8 cellular contexts compared by ENCODE assay signal in the genomic region with DNA sequence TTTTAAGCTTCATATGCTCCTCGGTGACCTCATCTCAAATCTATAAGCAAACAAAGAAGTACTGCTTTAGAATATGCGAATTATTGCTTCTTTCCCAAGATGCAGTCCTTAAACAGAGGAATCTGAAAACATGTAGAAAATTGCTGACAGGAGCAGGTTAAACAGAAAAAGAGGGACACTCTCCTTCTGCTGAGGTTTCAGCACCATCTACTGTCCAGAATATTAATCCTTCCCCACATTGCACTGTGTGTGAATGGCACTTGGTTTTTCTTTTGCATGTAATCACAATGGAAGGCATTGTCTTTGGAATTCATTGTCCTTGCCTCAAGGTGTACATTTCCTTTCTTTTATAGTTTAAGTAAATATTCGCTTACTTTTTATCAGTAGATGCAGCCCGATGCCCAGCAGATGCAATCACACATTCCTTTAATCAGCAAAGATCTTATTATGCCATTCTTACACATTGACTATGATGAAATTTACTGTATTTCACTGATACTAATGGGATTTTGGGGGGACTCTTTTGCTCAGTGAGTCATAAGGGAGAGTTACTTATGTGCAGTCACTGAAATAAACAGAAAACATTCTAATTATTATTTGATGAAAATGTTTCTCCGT.
DNase-seq lines count a peak whose midpoint lies in the region; ATAC-seq and TF ChIP-seq lines count a peak whose summit lies in the region.

No MANE protein-coding gene starts in this region.

- H3K36me3 ChIP-seq in heart right ventricle: no peaks in the 10 kb centered on the region
- H3K36me3 ChIP-seq in stomach: no peaks in the 10 kb centered on the region

- peak; percentile 59 for ATAC-seq in GM19328 (IDR thresholded peaks at IDR 0.05; ENCODE audit: unreplicated experiment)
- ATAC-seq in heart right ventricle: peak in 6 of 8 donors; percentile 59 to 83 (median 70)

- no peak for TF ChIP-seq EP300 in stomach (IDR thresholded peaks at IDR 0.05)

- H3K9me3 ChIP-seq in heart right ventricle: no peaks in the 10 kb centered on the region
- no peaks in the 10 kb centered on the region for H3K9me3 ChIP-seq in stomach

- H3K4me3 ChIP-seq in AG10803 (ENCODE audit: low read length): no peak overlapping the region
- H3K4me3 ChIP-seq in HL-60 (replicated peaks; ENCODE audit: insufficient read depth, low read length): no peak overlapping the region
- H3K4me3 ChIP-seq in heart right ventricle: no peak overlapping the region
- H3K4me3 ChIP-seq in stomach: no peak overlapping the region

- intact Hi-C loops in heart right ventricle (cut with DNase I) (loop anchor here in 5 of 10 donors (5.0 to 10.0 kb wide), 2 partner anchors 1931 to 1933 kb away; no protein-coding TSS in a partner anchor), stomach (cut with DNase I; ENCODE audit: low total_unique reads) (no loop called here)

- H3K4me1 ChIP-seq in heart right ventricle: peaks cover 0 to 7% (median 0%) of the 10 kb centered on the region in 9 donors
- H3K4me1 ChIP-seq in stomach: peaks cover 0 to 26% (median 12%) of the 10 kb centered on the region in 4 donors

- DNase-seq in AG10803 (ENCODE audit: low read depth): no peak
- DNase-seq in HL-60 (ENCODE audit: low read depth in 1 of 2, low spot score in 1 of 2): no peak
- DNase-seq in RPMI8226: peak; percentile 51
- no peak for DNase-seq in heart right ventricle
- DNase-seq in stomach: no peak
- DNase-seq in CD1c-positive myeloid dendritic cell (ENCODE audit: extremely low spot score): no peak
- no peak for DNase-seq in activated CD4-positive, CD25-positive, alpha-beta regulatory T cell (lab: John Stamatoyannopoulos, UW)

- no peaks in the 10 kb centered on the region for H3K27me3 ChIP-seq in HL-60 (ENCODE audit: insufficient read depth, poor library complexity, severe bottlenecking)
- H3K27me3 ChIP-seq in heart right ventricle: peaks cover 0 to 12% (median 0%) of the 10 kb centered on the region in 7 donors
- H3K27me3 ChIP-seq in stomach: no peaks in the 10 kb centered on the region

- no peak for TF ChIP-seq POLR2A in stomach (IDR thresholded peaks at IDR 0.05)

- 38% methylated on average over 5 of the region's 5 CpGs for WGBS in heart right ventricle, 2 donors
- 14 to 31% (median 17%) methylated on average over 5 of the region's 5 CpGs for WGBS in stomach, 5 donors

- H3K27ac ChIP-seq in HL-60 (replicated peaks): no peak overlapping the region
- no peak overlapping the region for H3K27ac ChIP-seq in heart right ventricle
- no peak overlapping the region for H3K27ac ChIP-seq in stomach

- TF ChIP-seq CTCF in AG10803 (conservative IDR thresholded peaks at IDR 0.05; ENCODE audit: low read length): peak; percentile 13
- peak; percentile 32 for TF ChIP-seq CTCF in HL-60 (IDR thresholded peaks at IDR 0.05; ENCODE audit: insufficient read depth, low read length)
- peak in 8 of 9 donors; percentile 21 to 67 (median 58) for TF ChIP-seq CTCF in heart right ventricle (IDR thresholded peaks at IDR 0.05)
- TF ChIP-seq CTCF in stomach (IDR thresholded peaks at IDR 0.05): peak in 4 of 7 experiments; percentile 9 to 55 (median 37)
